In the genomic region with DNA sequence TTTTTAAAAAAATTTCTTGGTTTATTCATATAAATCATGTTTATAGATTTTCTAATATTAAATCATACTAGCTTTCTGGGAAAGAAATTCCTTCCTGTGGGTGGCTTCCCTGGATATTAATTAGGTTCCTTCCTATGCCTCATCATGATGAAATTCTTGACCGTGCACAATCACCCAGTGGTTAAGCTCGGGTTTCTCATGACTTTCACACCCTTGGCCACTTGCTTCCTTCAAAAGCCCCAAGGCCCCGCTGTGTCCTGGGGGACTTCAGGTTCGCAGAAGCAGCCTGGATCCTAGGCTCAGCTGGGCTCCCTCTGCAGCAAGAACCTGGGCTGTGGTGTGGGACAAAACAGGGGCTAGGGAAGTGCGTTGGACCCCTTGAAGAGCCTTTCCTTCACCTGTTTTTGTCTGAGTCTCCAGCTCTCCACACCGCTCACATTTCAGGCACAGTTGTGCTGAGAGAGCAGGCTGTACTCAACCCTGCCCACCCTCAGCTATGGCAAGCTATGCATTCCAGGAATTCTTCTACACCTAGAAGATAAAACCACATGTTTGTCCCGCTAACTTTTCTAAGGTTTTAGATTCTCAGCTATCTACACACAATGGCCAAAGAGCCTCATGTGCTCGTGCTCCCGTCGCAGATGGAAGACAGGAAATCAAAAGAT, we compare ENCODE assay signal across 25 cellular contexts. TPM values are rescaled to one million over a fixed set of nuclear protein-coding genes. Genes with fewer than 3 reads are reported as not detected.
DNase-seq lines count a peak whose midpoint lies in the region; ATAC-seq and TF ChIP-seq lines count a peak whose summit lies in the region.
"Had no signal": no experiment of that assay in that cellular context is flagged by ENCODE, and none has a peak within 500 bp of the region (broad histone marks: within the 10 kb centered on the region; RNA-seq: fewer than 3 reads in every experiment).

No MANE protein-coding gene starts in this region.

- no peaks in the 10 kb centered on the region for H3K27me3 ChIP-seq in Caco-2 (replicated peaks; ENCODE audit: control insufficient read depth, insufficient read depth, low read length)
- no peaks in the 10 kb centered on the region for H3K27me3 ChIP-seq in lower lobe of right lung (ENCODE audit: low read depth)
- H3K27me3 ChIP-seq in neuronal stem cell (ENCODE audit: control insufficient read depth in 3 of 3, insufficient read depth in 3 of 3, low read depth in 1 of 3, low read length in 3 of 3) = no peaks in the 10 kb centered on the region
- H3K27me3 ChIP-seq: foreskin keratinocyte, sigmoid colon had no signal

- H3K18ac ChIP-seq in neuronal stem cell (ENCODE audit: low read length) = no peak overlapping the region

- no peak overlapping the region for H4K8ac ChIP-seq in neuronal stem cell (ENCODE audit: low read depth, low read length)

- no peak overlapping the region for H3K14ac ChIP-seq in neuronal stem cell (ENCODE audit: low read length)

- H2AK5ac ChIP-seq in neuronal stem cell (ENCODE audit: low read depth, low read length) = no peak overlapping the region

- DNase-seq in Caco-2 (peak in 1 of 2 experiments; percentile 1), NCI-H226 (peak; percentile 63), chondrocyte (ENCODE audit: low spot score) (no peak), myocyte (ENCODE audit: low read depth) (peak; percentile 2), lower lobe of right lung (no peak), neuronal stem cell (ENCODE audit: low spot score) (no peak), HUDEP-2 (lab: John Stamatoyannopoulos, UW; ENCODE audit: unreplicated experiment in 76 of 76) (no peak)
- DNase-seq: activated CD4-positive, alpha-beta T cell treated with anti-CD3 and anti-CD28 coated beads, Interleukin-2, amount 50 U/mL, for 4 hours; activated effector memory CD4-positive, alpha-beta T cell treated with anti-CD3 and anti-CD28 coated beads, Interleukin-2, amount 50 U/mL, for 16 hours; activated naive CD8-positive, alpha-beta T cell treated with anti-CD3 and anti-CD28 coated beads, Interleukin-2, amount 50 U/mL, for 24 hours; CD4-positive, alpha-beta memory T cell; GOT3; hypothalamus; KBM-7; naive thymus-derived CD8-positive, alpha-beta T cell; NCI-H2227 treated with DMSO at 0.1 percent for 48 hours; OCI-M1; sigmoid colon; T-helper 2 cell had no signal

- POLR2A ChIA-PET in Caco-2 (lab: Charles Lee) = no interaction called here

- H2BK5ac ChIP-seq in neuronal stem cell (ENCODE audit: low read length) = no peak overlapping the region

- H3K27me3 Mint-ChIP-seq in Caco-2 (ENCODE audit: insufficient read depth, unreplicated experiment) = no peaks in the 10 kb centered on the region
- no peaks in the 10 kb centered on the region for H3K27me3 Mint-ChIP-seq in chondrocyte (ENCODE audit: low read depth)
- H3K27me3 Mint-ChIP-seq: activated naive CD8-positive, alpha-beta T cell treated with anti-CD3 and anti-CD28 coated beads, Interleukin-2, amount 50 U/mL, for 24 hours; CD4-positive, alpha-beta memory T cell; memory B cell; naive thymus-derived CD8-positive, alpha-beta T cell; stimulated activated memory B cell treated with anti-CD40 and anti-IgM and Interleukin-4, amounts not matched to agents 10 μg/mL and 1 μg/mL and 100 μg/mL, for 72 hours had no signal

- H3K4ac ChIP-seq in neuronal stem cell (ENCODE audit: low read length) = no peak overlapping the region

- H3K23ac ChIP-seq in neuronal stem cell (ENCODE audit: low read depth, low read length, poor library complexity) = no peak overlapping the region

- H3K36me3 ChIP-seq in Caco-2 (ENCODE audit: control insufficient read depth, insufficient read depth, low read length) (no peaks in the 10 kb centered on the region), lower lobe of right lung (no peaks in the 10 kb centered on the region), neuronal stem cell (replicated peaks in 1 of 2; ENCODE audit: control insufficient read depth in 2 of 2, insufficient read depth in 2 of 2, low read length in 2 of 2) (peaks cover 0 to 2% of the 10 kb centered on the region in 2 donors)
- H3K36me3 ChIP-seq: sigmoid colon had no signal

- H3K9ac ChIP-seq in neuronal stem cell (ENCODE audit: low read depth, low read length, poor library complexity) = no peak overlapping the region
- H3K9ac ChIP-seq: parathyroid adenoma had no signal

- H3K27ac Mint-ChIP-seq in Caco-2 (ENCODE audit: unreplicated experiment) (no peak overlapping the region), chondrocyte (ENCODE audit: unreplicated experiment) (peak overlapping the region; percentile 13)
- H3K27ac Mint-ChIP-seq: activated naive CD8-positive, alpha-beta T cell treated with anti-CD3 and anti-CD28 coated beads, Interleukin-2, amount 50 U/mL, for 24 hours; CD4-positive, alpha-beta memory T cell; memory B cell; stimulated activated memory B cell treated with anti-CD40 and anti-IgM and Interleukin-4, amounts not matched to agents 10 μg/mL and 1 μg/mL and 100 μg/mL, for 72 hours had no signal

- peaks cover under 1% of the 10 kb centered on the region for H3K36me3 Mint-ChIP-seq in Caco-2 (ENCODE audit: insufficient read depth, unreplicated experiment)
- H3K36me3 Mint-ChIP-seq in chondrocyte (ENCODE audit: low read depth) = no peaks in the 10 kb centered on the region
- H3K36me3 Mint-ChIP-seq: naive thymus-derived CD8-positive, alpha-beta T cell; stimulated activated memory B cell treated with anti-CD40 and anti-IgM and Interleukin-4, amounts not matched to agents 10 μg/mL and 1 μg/mL and 100 μg/mL, for 72 hours had no signal

- BruUV-seq in Caco-2 (replicated peaks; lab: Mats Ljungman, UMichigan) = no TSS peak

- TF ChIP-seq CTCF in Caco-2 (IDR thresholded peaks at IDR 0.05; ENCODE audit: insufficient read depth in 1 of 2, low read depth in 1 of 2, low read length in 1 of 2, severe bottlenecking in 1 of 2, unreplicated experiment in 1 of 2) (no peak), chondrocyte (IDR thresholded peaks at IDR 0.05) (no peak), lower lobe of right lung (IDR thresholded peaks at IDR 0.05) (no peak)

- H3K4me2 ChIP-seq in neuronal stem cell (ENCODE audit: insufficient read depth, low read length, poor library complexity, severe bottlenecking) = no peak overlapping the region

- H3K9me3 ChIP-seq in Caco-2 (no peaks in the 10 kb centered on the region), lower lobe of right lung (no peaks in the 10 kb centered on the region), neuronal stem cell (replicated peaks in 1 of 2; ENCODE audit: control insufficient read depth in 2 of 2, insufficient read depth in 1 of 2, low read depth in 1 of 2, low read length in 2 of 2) (no peaks in the 10 kb centered on the region)
- H3K9me3 ChIP-seq: sigmoid colon had no signal

- H2BK12ac ChIP-seq in neuronal stem cell (ENCODE audit: low read length) = no peak overlapping the region

- no peak overlapping the region for H3K27ac ChIP-seq in lower lobe of right lung
- no peak overlapping the region for H3K27ac ChIP-seq in neuronal stem cell (replicated peaks; ENCODE audit: low read length)
- H3K27ac ChIP-seq: foreskin keratinocyte, parathyroid adenoma, sigmoid colon, VCaP had no signal

- no peak overlapping the region for H2AFZ ChIP-seq in neuronal stem cell (ENCODE audit: low read length)
- H2AFZ ChIP-seq: parathyroid adenoma had no signal

- CTCF ChIA-PET in Caco-2 (lab: Charles Lee) = interaction anchor here (1.4 kb wide), 1 partner anchor 200 kb away, joined by 4 read pairs; no protein-coding TSS in a partner anchor

- H3K79me1 ChIP-seq in neuronal stem cell (ENCODE audit: low read depth, low read length) = no peaks in the 10 kb centered on the region

- H4K91ac ChIP-seq in neuronal stem cell (ENCODE audit: low read depth, low read length, poor library complexity) = no peak overlapping the region

- H3K4me1 ChIP-seq in Caco-2 (no peaks in the 10 kb centered on the region; the same call in 1 of the 2 replicates), lower lobe of right lung (no peaks in the 10 kb centered on the region), neuronal stem cell (ENCODE audit: control insufficient read depth in 2 of 2, insufficient read depth in 1 of 2, low read depth in 1 of 2, low read length in 2 of 2) (no peaks in the 10 kb centered on the region)
- H3K4me1 ChIP-seq: foreskin keratinocyte, parathyroid adenoma, sigmoid colon had no signal

- peak overlapping the region; percentile 51 for H3K4me3 Mint-ChIP-seq in Caco-2 (ENCODE audit: unreplicated experiment)
- H3K4me3 Mint-ChIP-seq in chondrocyte (ENCODE audit: unreplicated experiment) = no peak overlapping the region
- H3K4me3 Mint-ChIP-seq: activated naive CD8-positive, alpha-beta T cell treated with anti-CD3 and anti-CD28 coated beads, Interleukin-2, amount 50 U/mL, for 24 hours; CD4-positive, alpha-beta memory T cell; memory B cell; naive thymus-derived CD8-positive, alpha-beta T cell; stimulated activated memory B cell treated with anti-CD40 and anti-IgM and Interleukin-4, amounts not matched to agents 10 μg/mL and 1 μg/mL and 100 μg/mL, for 72 hours had no signal

- H3K4me1 Mint-ChIP-seq in Caco-2 (ENCODE audit: low read depth, unreplicated experiment) = peaks cover 7% of the 10 kb centered on the region
- peaks cover 8% of the 10 kb centered on the region for H3K4me1 Mint-ChIP-seq in chondrocyte (ENCODE audit: low read depth)

- WGBS in neuronal stem cell (ENCODE audit: extremely low coverage in 2 of 2, insufficient read length in 2 of 2, insufficient replicate concordance in 1 of 2), 2 donors = no CpG with 5 or more reads among the region's 10 CpGs

- intact Hi-C loops in Caco-2 (cut with micrococcal nuclease; ENCODE audit: unreplicated experiment) = no loop called here
- intact Hi-C loops in lower lobe of right lung (cut with DNase I) = no loop called here

- H2BK120ac ChIP-seq in neuronal stem cell (ENCODE audit: low read depth, low read length) = no peak overlapping the region

- H3K4me3 ChIP-seq in Caco-2 (ENCODE audit: low read depth, low read length) = no peak overlapping the region
- no peak overlapping the region for H3K4me3 ChIP-seq in lower lobe of right lung
- H3K4me3 ChIP-seq in neuronal stem cell (ENCODE audit: low read length in 2 of 2) = no peak overlapping the region
- H3K4me3 ChIP-seq: sigmoid colon had no signal

- H3K9me3 Mint-ChIP-seq in Caco-2 (ENCODE audit: unreplicated experiment) (no peaks in the 10 kb centered on the region), chondrocyte (ENCODE audit: low read depth) (peaks cover 2% of the 10 kb centered on the region)
- H3K9me3 Mint-ChIP-seq: activated naive CD8-positive, alpha-beta T cell treated with anti-CD3 and anti-CD28 coated beads, Interleukin-2, amount 50 U/mL, for 24 hours; CD4-positive, alpha-beta memory T cell; memory B cell; naive thymus-derived CD8-positive, alpha-beta T cell; stimulated activated memory B cell treated with anti-CD40 and anti-IgM and Interleukin-4, amounts not matched to agents 10 μg/mL and 1 μg/mL and 100 μg/mL, for 72 hours had no signal

- ATAC-seq in GM18907 (IDR thresholded peaks at IDR 0.05; ENCODE audit: unreplicated experiment) (no peak), lower lobe of right lung (no peak)
- ATAC-seq: activated naive CD8-positive, alpha-beta T cell treated with anti-CD3 and anti-CD28 coated beads, Interleukin-2, amount 50 U/mL, for 24 hours; foreskin keratinocyte; naive thymus-derived CD8-positive, alpha-beta T cell; stimulated activated memory B cell treated with anti-CD40 and anti-IgM and Interleukin-4, amounts not matched to agents 10 μg/mL and 1 μg/mL and 100 μg/mL, for 72 hours had no signal

- H2BK15ac ChIP-seq in neuronal stem cell (ENCODE audit: low read length) = no peak overlapping the region

RNA-seq across cellular contexts. Expression of a gene that starts 48.9 kb away (rescaled TPM):
- total RNA-seq in Caco-2 (2022) (17.7 and 20.4 TPM in 2 replicates), chondrocyte (6.8 to 12.5 TPM (median 9.7 TPM) in 3 replicates), myocyte (0.47 and 1.5 TPM in 2 replicates), lower lobe of right lung (1.2 TPM)
- polyA plus RNA-seq in myocyte (2012) = 4.0 TPM
- polyA plus RNA-seq in neuronal stem cell (2013, experiment 1 of 2) = 30.6 TPM
- polyA plus RNA-seq in neuronal stem cell (2013, experiment 2 of 2) = 32.1 TPM

Comparison
In these comparisons a context has a peak if more than half of its experiments do, and no peak if none do; other contexts are left out.
1. DNase-seq: peak in NCI-H226 (single experiment) and myocyte (single experiment); none in chondrocyte (single experiment), lower lobe of right lung (single experiment), neuronal stem cell (single experiment) and HUDEP-2 (0 of 76).